Comparison of ENCODE assay signal across 1 cellular context in the genomic region with DNA sequence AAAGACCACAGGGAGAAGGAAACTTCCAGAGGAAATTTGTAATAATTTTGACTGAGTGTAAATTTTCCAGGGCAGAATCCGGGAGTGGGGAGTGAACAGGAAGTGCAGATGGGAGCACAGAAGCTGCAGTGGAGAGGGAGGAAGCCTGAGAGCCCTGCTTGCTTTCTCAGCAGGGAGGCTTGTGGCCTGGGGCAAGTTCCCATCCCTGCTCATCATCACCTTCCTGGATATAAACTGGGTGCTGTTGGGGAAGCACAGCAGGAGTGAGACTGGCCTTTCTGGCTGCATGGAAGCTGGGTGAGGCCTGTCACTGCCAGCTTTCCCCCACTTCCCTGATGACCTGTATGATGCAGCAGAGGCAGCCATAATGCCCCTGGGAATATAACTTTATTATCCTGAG.
TF ChIP-seq lines count a peak whose summit lies in the region.

No MANE protein-coding gene starts in this region.

TF ChIP-seq in IMR-90, 13 proteins besides CTCF, POLR2A, EP300 and RAD21 (continued from another document):
- TF ChIP-seq FOS (IDR thresholded peaks at IDR 0.05; ENCODE audit: low read depth, low read length) (no peak), CHD1 (IDR thresholded peaks at IDR 0.05; ENCODE audit: low read depth, low read length) (no peak), RCOR1 (IDR thresholded peaks at IDR 0.05; ENCODE audit: insufficient replicate concordance, low read length) (no peak), SMC3 (IDR thresholded peaks at IDR 0.05; ENCODE audit: low read depth, low read length) (no peak), RFX5 (IDR thresholded peaks at IDR 0.05; ENCODE audit: low read depth, low read length) (no peak), BHLHE40 (IDR thresholded peaks at IDR 0.05; ENCODE audit: low read depth, low read length) (no peak)
